22 cellular contexts compared by ENCODE assay signal in the genomic region with DNA sequence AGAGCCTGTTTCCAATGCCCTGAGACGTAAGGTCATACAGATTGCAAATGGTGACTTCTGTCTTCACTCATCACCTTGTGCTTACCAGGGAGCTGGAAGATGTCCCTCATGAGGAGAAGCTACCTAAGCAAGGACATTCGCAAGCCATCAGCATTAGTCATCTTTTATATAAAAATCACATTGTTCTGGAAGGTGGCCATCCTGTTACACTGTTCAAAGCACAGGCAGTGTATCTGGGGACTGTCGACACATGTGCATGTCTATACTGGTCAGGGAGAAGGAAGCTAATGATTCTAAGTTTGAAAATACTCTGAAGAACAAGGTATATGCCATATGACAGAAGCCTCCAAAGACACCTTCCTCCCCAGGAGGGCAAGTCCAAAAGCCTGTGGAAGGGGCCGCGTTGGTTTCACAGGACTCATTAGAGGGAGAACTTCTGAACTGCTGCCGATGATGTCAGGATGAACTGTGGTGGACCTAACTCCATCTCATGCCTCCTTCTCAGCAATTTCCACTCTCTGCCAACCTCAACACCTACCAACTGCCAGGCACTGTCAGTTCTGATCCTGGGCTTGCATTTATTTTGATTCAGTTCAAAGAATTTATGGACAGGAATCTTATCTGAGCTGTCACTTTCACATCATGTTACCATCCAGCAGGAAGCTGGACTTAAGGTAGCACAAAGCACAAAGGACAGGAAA. TPM values are rescaled to one million over a fixed set of nuclear protein-coding genes. Genes with fewer than 3 reads are reported as not detected.
"Had no signal": no experiment of that assay in that cellular context is flagged by ENCODE, and none has a peak within 500 bp of the region (broad histone marks: within the 10 kb centered on the region; RNA-seq: fewer than 3 reads in every experiment).

No MANE protein-coding gene starts in this region.

- ATAC-seq: left colon; mucosa of descending colon; naive thymus-derived CD8-positive, alpha-beta T cell; sciatic nerve; stimulated activated memory B cell treated with anti-CD40 and anti-IgM and Interleukin-4, amounts not matched to agents 10 μg/mL and 1 μg/mL and 100 μg/mL, for 72 hours had no signal

- H3K4me1 ChIP-seq: pancreas, prostate gland, spleen, tibial artery, upper lobe of left lung, vagina had no signal

- H2AFZ ChIP-seq: hepatocyte had no signal

- H3K79me2 ChIP-seq: hepatocyte had no signal

- H3K27me3 ChIP-seq: upper lobe of left lung, vagina had no signal

- H3K9me3 ChIP-seq: mucosa of descending colon, pancreas, prostate gland, spleen, tibial artery, upper lobe of left lung, vagina had no signal

- DNase-seq: effector CD4-positive, alpha-beta T cell; endodermal cell; erythroblast; foreskin melanocyte; kidney; left colon; mucosa of descending colon; naive thymus-derived CD8-positive, alpha-beta T cell; spleen; stimulated activated CD4-positive, alpha-beta T cell treated with anti-CD3 and anti-CD28 coated beads, Interleukin-15, amount 100 ng/mL, for 24 hours; stimulated activated CD4-positive, alpha-beta T cell treated with anti-CD3 and anti-CD28 coated beads, Interleukin-1b, Interleukin-23, amount 100 ng/mL, for 48 hours; stimulated activated CD4-positive, alpha-beta T cell treated with anti-CD3 and anti-CD28 coated beads, Interleukin-4, amount 100 ng/mL, for 24 hours; tibial artery; upper lobe of left lung had no signal

- H3K27ac ChIP-seq: coronary artery, hepatocyte, pancreas, prostate gland, spleen, tibial artery, upper lobe of left lung, vagina had no signal

- H3K4me2 ChIP-seq: hepatocyte had no signal

- H3K4me3 ChIP-seq: coronary artery, hepatocyte, mucosa of descending colon, pancreas, prostate gland, spleen, tibial artery, upper lobe of left lung, vagina had no signal

- H3K36me3 ChIP-seq: pancreas, prostate gland, spleen, tibial artery, upper lobe of left lung, vagina had no signal

RNA-seq across cellular contexts. Expression of gene DNER, which starts 39.4 kb away (rescaled TPM):
- total RNA-seq: endothelial cell of umbilical vein; naive thymus-derived CD8-positive, alpha-beta T cell had no signal
- polyA plus RNA-seq: hepatocyte; naive thymus-derived CD8-positive, alpha-beta T cell had no signal
